35 cellular contexts compared by ENCODE assay signal in the genomic region with DNA sequence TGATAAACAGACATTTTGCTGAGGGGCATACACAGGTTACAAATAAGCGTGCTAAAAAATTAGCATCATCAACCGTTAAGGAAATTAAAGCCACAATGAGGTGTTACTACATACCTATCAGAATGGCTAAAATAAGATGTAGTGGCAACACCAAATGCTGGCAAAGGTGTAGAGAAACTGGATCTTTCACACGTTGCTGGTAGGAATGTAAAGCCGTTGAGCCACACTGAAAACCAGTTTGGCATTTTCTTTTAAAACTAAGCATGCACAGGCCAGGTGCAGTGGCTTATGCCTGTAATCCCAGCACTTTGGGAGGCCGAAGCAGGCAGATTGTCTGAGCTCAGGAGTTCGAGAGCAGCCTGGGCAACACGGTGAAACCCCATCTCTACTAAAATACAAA.
"Had no signal": no experiment of that assay in that cellular context is flagged by ENCODE, and none has a peak within 500 bp of the region (broad histone marks: within the 10 kb centered on the region; RNA-seq: fewer than 3 reads in every experiment).

No MANE protein-coding gene starts in this region.

- H3K36me3 ChIP-seq: MG63 had no signal

- H3K9ac ChIP-seq: KMS-11 had no signal

- H3K27ac ChIP-seq: KMS-11 had no signal

- H3K4me3 ChIP-seq: MG63 had no signal

- H3K9me3 ChIP-seq: MG63 had no signal

- H3K27me3 ChIP-seq: MG63 had no signal

- H3K4me2 ChIP-seq: KMS-11 had no signal

- DNase-seq: Karpas-422, Kasumi-1, MG63, MM.1S, MV-4-11, NCI-H1048, NCI-H1092, NCI-H1092 treated with DMSO at 0.1 percent for 48 hours, NCI-H1105, NCI-H1105 treated with DMSO at 0.1 percent for 48 hours, NCI-H1417, NCI-H1417 treated with DMSO at 0.1 percent for 48 hours, NCI-H1436, NCI-H1436 treated with DMSO at 0.1 percent for 48 hours, NCI-H146, NCI-H1694, NCI-H1694 treated with DMSO at 0.1 percent for 48 hours, NCI-H187, NCI-H187 treated with DMSO at 0.1 percent for 48 hours, NCI-H1930, NCI-H2029, NCI-H2029 treated with DMSO at 0.1 percent for 48 hours, NCI-H2081, NCI-H2081 treated with DMSO at 0.1 percent for 48 hours, NCI-H2107, NCI-H2171, NCI-H2171 treated with DMSO at 0.1 percent for 48 hours, NCI-H2227 treated with DMSO at 0.1 percent for 48 hours, NCI-H226, NCI-H345, NCI-H446, NCI-H446 treated with DMSO at 0.1 percent for 48 hours, NCI-H510A, NCI-H510A treated with DMSO at 0.1 percent for 48 hours had no signal
